ENCODE assay signal across 8 cellular contexts in genomic region chr17:80545499-80545826, GRCh38. TPM values are rescaled to one million over a fixed set of nuclear protein-coding genes. Genes with fewer than 3 reads are reported as not detected.
DNase-seq lines count a peak whose midpoint lies in the region; ATAC-seq and TF ChIP-seq lines count a peak whose summit lies in the region.

No MANE protein-coding gene starts in this region.

- no peaks in the 10 kb centered on the region for H3K36me3 Mint-ChIP-seq in H9 (ENCODE audit: insufficient read depth in 1 of 3, low read depth in 3 of 3)

- H3K4ac ChIP-seq in H9 (ENCODE audit: low read depth, low read length), result no peak overlapping the region

- H3K4me3 ChIP-seq in SK-N-MC (peak overlapping the region; percentile 87), fibroblast of villous mesenchyme (ENCODE audit: low read depth, low read length) (peak overlapping the region; percentile 89), skeletal muscle satellite cell (ENCODE audit: low read length) (peak overlapping the region; percentile 98)

- no peak overlapping the region for H4K5ac ChIP-seq in H9 (ENCODE audit: insufficient read length, low read depth, low read length)

- H3K56ac ChIP-seq in H9 (ENCODE audit: insufficient read length, low read depth, low read length), result no peak overlapping the region

- no peak overlapping the region for H3K18ac ChIP-seq in H9 (ENCODE audit: insufficient read length, low read depth, low read length)

- H2AK5ac ChIP-seq in H9 (ENCODE audit: insufficient read length, low read length), result no peak overlapping the region

- H3K4me1 ChIP-seq in H9 (ENCODE audit: insufficient read depth, low read length) (peaks cover 5% of the 10 kb centered on the region; the same call in 1 of the 2 replicates), skeletal muscle satellite cell (ENCODE audit: control insufficient read depth, insufficient read depth, low read length) (peaks cover 24% of the 10 kb centered on the region)

- H3K9ac ChIP-seq in H9 (ENCODE audit: extremely low read depth, insufficient read length, low read length), result peak overlapping the region; percentile 91
- H3K9ac ChIP-seq in SK-N-MC (ENCODE audit: insufficient read length), result peak overlapping the region; percentile 92
- H3K9ac ChIP-seq in skeletal muscle satellite cell (ENCODE audit: low read depth, low read length), result peak overlapping the region; percentile 98

- no peak overlapping the region for H2BK20ac ChIP-seq in H9 (ENCODE audit: low read depth, low read length, poor library complexity, severe bottlenecking)

- WGBS in H9 (ENCODE audit: extremely low coverage, insufficient read length, low lambda C conversion rate), result no CpG with 5 or more reads among the region's 8 CpGs

- no peak overlapping the region for H2BK15ac ChIP-seq in H9 (ENCODE audit: low read depth, low read length)

- H3K23me2 ChIP-seq in H9 (ENCODE audit: insufficient read length, low read depth, low read length, poor library complexity, severe bottlenecking), result peaks cover 5% of the 10 kb centered on the region

- H2BK5ac ChIP-seq in H9 (ENCODE audit: insufficient read length, low read length), result no peak overlapping the region

- no peak overlapping the region for H2BK12ac ChIP-seq in H9 (ENCODE audit: insufficient read length, low read depth, low read length)

- peaks cover 31% of the 10 kb centered on the region for H3K27me3 Mint-ChIP-seq in H9 (ENCODE audit: low read depth)

- H3K9me3 ChIP-seq in H9 (ENCODE audit: control insufficient read depth, low read depth, low read length) (no peaks in the 10 kb centered on the region), SK-N-MC (ENCODE audit: low read depth, low read length) (no peaks in the 10 kb centered on the region), skeletal muscle satellite cell (replicated peaks; ENCODE audit: low read length) (no peaks in the 10 kb centered on the region)

- H3K79me1 ChIP-seq in H9 (ENCODE audit: insufficient read depth, low read depth, low read length, poor library complexity, severe bottlenecking), result peaks cover 16% of the 10 kb centered on the region

- no peaks in the 10 kb centered on the region for H3K27me3 ChIP-seq in H9 (ENCODE audit: insufficient read depth, low read length)
- peaks cover 4% of the 10 kb centered on the region for H3K27me3 ChIP-seq in skeletal muscle satellite cell (ENCODE audit: control insufficient read depth, insufficient read depth, low read length)

- TF ChIP-seq CTCF in H9 (conservative IDR thresholded peaks at IDR 0.05), result no peak
- no peak for TF ChIP-seq CTCF in fibroblast of villous mesenchyme (IDR thresholded peaks at IDR 0.05; ENCODE audit: insufficient read depth, low read depth, low read length)

- DNase-seq in H9, result no peak
- DNase-seq in SK-N-MC (ENCODE audit: low read depth, low spot score), result no peak
- DNase-seq in fibroblast of villous mesenchyme (ENCODE audit: low read depth), result no peak
- DNase-seq in stimulated activated CD4-positive, alpha-beta T cell treated with anti-CD3 and anti-CD28 coated beads, Interleukin-4, amount 100 ng/mL, for 4 hours, result no peak
- no peak for DNase-seq in NCI-H1436 (lab: John Stamatoyannopoulos, UW)

- peak overlapping the region; percentile 48 for H3K4me2 ChIP-seq in H9 (ENCODE audit: insufficient read depth, insufficient read length, low read length)
- peak overlapping the region; percentile 84 for H3K4me2 ChIP-seq in skeletal muscle satellite cell (ENCODE audit: low read length)

- H3K14ac ChIP-seq in H9 (ENCODE audit: insufficient read depth, low read length), result no peak overlapping the region

- no peak overlapping the region for H2BK120ac ChIP-seq in H9 (ENCODE audit: low read depth, low read length, poor library complexity, severe bottlenecking)

- H3K4me1 Mint-ChIP-seq in H9, result peaks cover 16 to 21% of the 10 kb centered on the region in 2 experiments

- H3K36me3 ChIP-seq in SK-N-MC (ENCODE audit: insufficient read depth, low read length) (no peaks in the 10 kb centered on the region), skeletal muscle satellite cell (ENCODE audit: insufficient read depth, low read length) (no peaks in the 10 kb centered on the region)

- no peak overlapping the region for H2AFZ ChIP-seq in H9 (ENCODE audit: low read length)

- ATAC-seq in HG02571 (IDR thresholded peaks at IDR 0.05; ENCODE audit: unreplicated experiment), result no peak
- ATAC-seq in GM18868 (IDR thresholded peaks at IDR 0.05; ENCODE audit: unreplicated experiment), result no peak

- peak overlapping the region; percentile 93 to 94 for H3K4me3 Mint-ChIP-seq in H9

- H4K8ac ChIP-seq in H9 (replicated peaks; ENCODE audit: insufficient read length, low read depth, low read length), result no peak overlapping the region

- no peak overlapping the region for H3K27ac ChIP-seq in H9 (ENCODE audit: insufficient read length, low read depth, low read length)
- H3K27ac ChIP-seq in SK-N-MC, result no peak overlapping the region

- H3K27ac Mint-ChIP-seq in H9, result peak overlapping the region; percentile 78 to 98 (median 96); a peak in 6 of 7 replicates

- H4K20me1 ChIP-seq in H9 (ENCODE audit: control insufficient read depth, insufficient read depth, insufficient read length), result no peaks in the 10 kb centered on the region

- 0 out of 5 replicates have a peak, but pooled peaks cover 0 to 2% of the 10 kb centered on the region in 2 experiments for H3K9me3 Mint-ChIP-seq in H9

- H3T11ph ChIP-seq in H9 (ENCODE audit: low read length), result no peak overlapping the region

- H4K91ac ChIP-seq in H9 (ENCODE audit: insufficient read length, low read depth, low read length), result no peak overlapping the region

- H3K23ac ChIP-seq in H9 (ENCODE audit: insufficient read length, low read depth, low read length), result no peak overlapping the region

- H3K79me2 ChIP-seq in H9 (ENCODE audit: insufficient read depth, low read length), result peaks cover 11% of the 10 kb centered on the region; the same call in 1 of the 2 replicates

RNA-seq across cellular contexts. Expression of gene RPTOR, which starts 0.8 kb away (rescaled TPM):
- total RNA-seq in H9 (2021) (24.3 and 25.1 TPM in 2 replicates), fibroblast of villous mesenchyme (35.8 and 40.3 TPM in 2 replicates)
- 27.7 and 30.2 TPM in 2 replicates for total RNA-seq in skeletal muscle satellite cell (2012; rRNA removed)
